ENCODE assay signal across 1 cellular context in the genomic region with DNA sequence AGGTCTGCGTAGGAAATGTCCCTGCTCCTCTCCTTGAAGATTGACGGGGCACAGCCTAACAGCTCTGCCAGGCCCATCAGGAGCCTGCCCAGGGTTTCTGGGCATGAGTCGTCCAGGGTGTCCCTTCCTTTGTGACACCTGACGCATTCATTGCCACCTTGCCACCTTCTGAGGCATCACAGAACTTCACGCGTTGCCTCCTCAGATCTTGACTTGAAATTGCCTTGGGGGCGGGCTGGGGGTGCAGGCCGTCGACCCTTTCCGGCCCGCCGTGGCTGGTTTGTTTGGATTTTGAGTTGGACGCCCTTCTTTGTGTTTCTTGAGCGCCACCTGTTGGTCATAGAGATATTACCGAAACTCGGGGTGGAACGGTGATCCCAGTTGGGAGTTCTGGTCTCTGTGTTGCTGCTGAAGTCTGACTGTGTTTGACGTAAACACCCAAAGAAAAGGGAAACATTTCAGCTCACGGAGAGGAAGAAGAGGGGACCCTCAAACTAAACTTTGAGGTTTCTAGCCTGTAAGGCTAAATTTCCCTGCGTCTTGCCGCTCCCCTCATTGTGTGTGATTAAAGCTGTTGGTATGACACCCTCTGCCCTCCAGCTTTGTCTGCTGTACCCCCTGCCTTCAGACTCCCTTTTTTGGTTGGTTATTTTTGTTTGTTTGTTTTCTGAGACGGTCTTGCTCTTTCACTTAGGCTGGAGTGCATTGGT.
TF ChIP-seq lines count a peak whose summit lies in the region.

No MANE protein-coding gene starts in this region.

TF ChIP-seq in neural cell, 6 proteins besides CTCF, POLR2A, EP300 and RAD21:
- peak; percentile 72 for TF ChIP-seq SMC3 (conservative IDR thresholded peaks at IDR 0.05; ENCODE audit: poor library complexity)
- TF ChIP-seq POLR2AphosphoS5 (IDR thresholded peaks at IDR 0.05), result no peak
- no peak for TF ChIP-seq MXI1 (conservative IDR thresholded peaks at IDR 0.05; ENCODE audit: poor library complexity, severe bottlenecking)
- TF ChIP-seq, protein P1, sequence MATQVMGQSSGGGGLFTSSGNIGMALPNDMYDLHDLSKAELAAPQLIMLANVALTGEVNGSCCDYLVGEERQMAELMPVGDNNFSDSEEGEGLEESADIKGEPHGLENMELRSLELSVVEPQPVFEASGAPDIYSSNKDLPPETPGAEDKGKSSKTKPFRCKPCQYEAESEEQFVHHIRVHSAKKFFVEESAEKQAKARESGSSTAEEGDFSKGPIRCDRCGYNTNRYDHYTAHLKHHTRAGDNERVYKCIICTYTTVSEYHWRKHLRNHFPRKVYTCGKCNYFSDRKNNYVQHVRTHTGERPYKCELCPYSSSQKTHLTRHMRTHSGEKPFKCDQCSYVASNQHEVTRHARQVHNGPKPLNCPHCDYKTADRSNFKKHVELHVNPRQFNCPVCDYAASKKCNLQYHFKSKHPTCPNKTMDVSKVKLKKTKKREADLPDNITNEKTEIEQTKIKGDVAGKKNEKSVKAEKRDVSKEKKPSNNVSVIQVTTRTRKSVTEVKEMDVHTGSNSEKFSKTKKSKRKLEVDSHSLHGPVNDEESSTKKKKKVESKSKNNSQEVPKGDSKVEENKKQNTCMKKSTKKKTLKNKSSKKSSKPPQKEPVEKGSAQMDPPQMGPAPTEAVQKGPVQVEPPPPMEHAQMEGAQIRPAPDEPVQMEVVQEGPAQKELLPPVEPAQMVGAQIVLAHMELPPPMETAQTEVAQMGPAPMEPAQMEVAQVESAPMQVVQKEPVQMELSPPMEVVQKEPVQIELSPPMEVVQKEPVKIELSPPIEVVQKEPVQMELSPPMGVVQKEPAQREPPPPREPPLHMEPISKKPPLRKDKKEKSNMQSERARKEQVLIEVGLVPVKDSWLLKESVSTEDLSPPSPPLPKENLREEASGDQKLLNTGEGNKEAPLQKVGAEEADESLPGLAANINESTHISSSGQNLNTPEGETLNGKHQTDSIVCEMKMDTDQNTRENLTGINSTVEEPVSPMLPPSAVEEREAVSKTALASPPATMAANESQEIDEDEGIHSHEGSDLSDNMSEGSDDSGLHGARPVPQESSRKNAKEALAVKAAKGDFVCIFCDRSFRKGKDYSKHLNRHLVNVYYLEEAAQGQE (IDR thresholded peaks at IDR 0.05; ENCODE audit: borderline replicate concordance), result no peak
- TF ChIP-seq TAF1 (IDR thresholded peaks at IDR 0.05; ENCODE audit: low read depth), result no peak
- TF ChIP-seq EZH2 (IDR thresholded peaks at IDR 0.05; ENCODE audit: borderline replicate concordance, insufficient read depth, low read length, poor library complexity, severe bottlenecking), result no peak
